ENCODE assay signal across 1 cellular context in the genomic region with DNA sequence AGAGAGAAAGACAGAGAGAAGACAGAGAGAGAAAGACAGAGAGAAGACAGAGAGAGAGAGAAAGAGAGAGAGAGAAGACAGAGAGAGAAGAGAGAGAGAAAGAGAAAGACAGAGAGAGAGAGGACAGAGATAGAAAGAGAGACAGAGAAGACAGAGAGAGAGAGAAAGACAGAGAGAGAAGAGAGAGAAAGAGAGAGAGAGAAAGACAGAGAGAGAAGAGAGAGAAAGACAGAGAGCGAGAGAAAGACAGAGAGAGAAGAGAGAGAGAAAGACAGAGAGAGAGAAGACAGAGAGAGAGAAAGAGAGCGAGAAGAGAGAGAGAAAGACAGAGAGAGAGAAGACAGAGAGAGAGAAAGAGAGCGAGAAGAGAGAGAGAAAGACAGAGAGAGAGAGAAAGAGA.
TF ChIP-seq lines count a peak whose summit lies in the region.

No MANE protein-coding gene starts in this region.

TF ChIP-seq in HEK293, 187 proteins besides CTCF, POLR2A, EP300 and RAD21:
- peak; percentile 98 for TF ChIP-seq ZNF596 (tag by site-specific recombination; IDR thresholded peaks at IDR 0.05)
